11 cellular contexts compared by ENCODE assay signal in the genomic region with DNA sequence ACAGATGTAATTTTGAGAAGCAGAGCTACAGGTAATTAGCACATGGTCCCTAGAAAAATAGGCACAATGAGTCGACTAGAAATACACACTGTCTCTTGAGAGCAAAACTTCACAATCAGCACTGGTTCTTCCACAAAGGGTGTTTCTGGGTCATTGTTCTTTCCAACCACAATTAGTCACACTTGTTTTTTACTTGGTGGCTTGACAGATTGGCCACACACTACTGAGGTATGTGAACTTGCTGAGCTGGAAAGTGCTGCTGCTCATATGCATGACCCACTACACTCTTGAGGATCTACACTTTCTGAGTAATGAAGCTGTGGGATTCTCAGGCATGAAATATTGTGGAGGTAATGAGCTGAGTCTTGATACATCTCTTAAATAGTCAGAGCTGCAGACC.
A peak's percentile ranks its signal among the peaks of the same experiment; 100 is the strongest.
DNase-seq lines count a peak whose midpoint lies in the region; ATAC-seq, FAIRE-seq and TF ChIP-seq lines count a peak whose summit lies in the region.
"Had no signal": no experiment of that assay in that cellular context is flagged by ENCODE, and none has a peak within 500 bp of the region (broad histone marks: within the 10 kb centered on the region; RNA-seq: fewer than 3 reads in every experiment).

No MANE protein-coding gene starts in this region.

- no peaks in the 10 kb centered on the region for H3K4me1 Mint-ChIP-seq in activated CD4-positive, alpha-beta T cell treated with anti-CD3 and anti-CD28 coated beads for 36 hours
- H3K4me1 Mint-ChIP-seq: B cell had no signal

- BruUV-seq in GM12878 (replicated peaks; lab: Mats Ljungman, UMichigan), result no TSS peak

- no peak overlapping the region for H3K4me2 ChIP-seq in GM12878 (ENCODE audit: control insufficient read depth, insufficient read depth)

- peak; percentile 88 for ATAC-seq in activated CD4-positive, alpha-beta T cell treated with anti-CD3 and anti-CD28 coated beads for 36 hours
- ATAC-seq in HG03460 (IDR thresholded peaks at IDR 0.05; ENCODE audit: unreplicated experiment), result peak; percentile 76
- peak; percentile 91 for ATAC-seq in GM12878
- peak; percentile 88 for ATAC-seq in stimulated activated naive CD8-positive, alpha-beta T cell treated with anti-CD3 and anti-CD28 coated beads, Interleukin-15, Interleukin-2, amounts not matched to agents 100 U/mL and 50 U/mL, for 24 hours
- no peak for ATAC-seq in left colon

- TF ChIP-seq CTCF in GM12878 (IDR thresholded peaks at IDR 0.05 in 2 of 3, conservative IDR thresholded peaks at IDR 0.05 in 1 of 3; ENCODE audit: control insufficient read depth in 2 of 3, extremely low read depth in 1 of 3, insufficient read depth in 1 of 3, low read depth in 3 of 3, low read length in 3 of 3), result no peak

- H3K9ac ChIP-seq in GM12878 (ENCODE audit: control insufficient read depth, insufficient read depth, low read length), result no peak overlapping the region

- no peaks in the 10 kb centered on the region for H3K9me3 Mint-ChIP-seq in activated CD4-positive, alpha-beta T cell treated with anti-CD3 and anti-CD28 coated beads for 36 hours (ENCODE audit: low read depth)

- no peak overlapping the region for H3K27ac ChIP-seq in GM12878 (ENCODE audit: control insufficient read depth, insufficient read depth)
- H3K27ac ChIP-seq: neutrophil had no signal

- no peaks in the 10 kb centered on the region for H3K36me3 Mint-ChIP-seq in activated CD4-positive, alpha-beta T cell treated with anti-CD3 and anti-CD28 coated beads for 36 hours (ENCODE audit: low read depth)

- H3K27ac Mint-ChIP-seq in activated CD4-positive, alpha-beta T cell treated with anti-CD3 and anti-CD28 coated beads for 36 hours, result no peak overlapping the region
- H3K27ac Mint-ChIP-seq: B cell had no signal

- no peak for FAIRE-seq in GM12878 (lab: Jason Lieb, UNC)

- POLR2A ChIA-PET in activated CD4-positive, alpha-beta T cell treated with anti-CD3 and anti-CD28 coated beads for 36 hours (lab: Charles Lee), result no interaction called here
- POLR2A ChIA-PET in GM12878 (lab: Charles Lee), result no interaction called here

- H3K4me3 ChIP-seq in GM12878, result no peak overlapping the region

- intact Hi-C loops in activated CD4-positive, alpha-beta T cell treated with anti-CD3 and anti-CD28 coated beads for 36 hours (cut with DNase I, micrococcal nuclease), result no loop called here
- intact Hi-C loops in GM12878 (cut with micrococcal nuclease; ENCODE audit: unreplicated experiment), result no loop called here
- intact Hi-C loops in left colon (cut with DNase I, micrococcal nuclease), result no loop called here

- in situ Hi-C loops in GM12878 (cut with MboI), result no loop called here

- H3K4me3 Mint-ChIP-seq in activated CD4-positive, alpha-beta T cell treated with anti-CD3 and anti-CD28 coated beads for 36 hours, result no peak overlapping the region
- H3K4me3 Mint-ChIP-seq: B cell had no signal

- no peak for TF ChIP-seq RAD21 in GM12878 (IDR thresholded peaks at IDR 0.05; ENCODE audit: insufficient read depth, low read depth, low read length)

- SMC1A ChIA-PET in GM12878 (lab: Charles Lee; ENCODE audit: uncharacterized antibody, unreplicated experiment), result interaction anchor here (0.7 to 2.1 kb wide), 5 partner anchors 9 to 111 kb away, joined by 3 to 8 read pairs (median 4); no protein-coding TSS in a partner anchor

- no peaks in the 10 kb centered on the region for H3K79me2 ChIP-seq in GM12878 (ENCODE audit: control insufficient read depth, insufficient read depth, low read length)

- 0% methylated on average over 1 of the region's 1 CpG for WGBS in GM12878 (ENCODE audit: insufficient coverage, insufficient replicate concordance, low lambda C conversion rate, missing lambda C conversion rate)

- H3K9me3 ChIP-seq in GM12878 (replicated peaks; ENCODE audit: control insufficient read depth, insufficient read depth, low read length), result no peaks in the 10 kb centered on the region
- H3K9me3 ChIP-seq: neutrophil had no signal

- no peak overlapping the region for H2AFZ ChIP-seq in GM12878 (ENCODE audit: control insufficient read depth, low read depth, low read length)

- no peak for TF ChIP-seq POLR2A in GM12878 (IDR thresholded peaks at IDR 0.05; ENCODE audit: low read depth, low read length)

- H3K27me3 ChIP-seq in GM12878 (replicated peaks in 1 of 2; ENCODE audit: control insufficient read depth in 2 of 2, insufficient read depth in 2 of 2, low read length in 1 of 2), result no peaks in the 10 kb centered on the region
- H3K27me3 ChIP-seq: neutrophil had no signal

- no peaks in the 10 kb centered on the region for H3K4me1 ChIP-seq in GM12878 (ENCODE audit: control insufficient read depth, insufficient read depth, low read length)

- H4K20me1 ChIP-seq in GM12878 (ENCODE audit: control insufficient read depth, insufficient read depth), result no peaks in the 10 kb centered on the region

- RAD21 ChIA-PET in GM12878 (lab: Charles Lee; ENCODE audit: unreplicated experiment), result interaction anchor here (1.1 to 1.5 kb wide), 4 partner anchors 14 to 240 kb away, joined by 3 to 5 read pairs (median 4); no protein-coding TSS in a partner anchor

- no peaks in the 10 kb centered on the region for H3K36me3 ChIP-seq in GM12878 (ENCODE audit: control insufficient read depth in 2 of 2, insufficient read depth in 2 of 2, low read length in 1 of 2)
- H3K36me3 ChIP-seq: neutrophil had no signal

- peak; percentile 9 for DNase-seq in activated CD4-positive, alpha-beta T cell treated with anti-CD3 and anti-CD28 coated beads for 36 hours
- DNase-seq in activated CD4-positive, alpha-beta T cell treated with anti-CD3 and anti-CD28 coated beads for 4 hours, result no peak
- DNase-seq in GM12878 (ENCODE audit: low read depth, low spot score) (peak; percentile 27), NCI-H774 (lab: John Stamatoyannopoulos, UW) (no peak), left colon (no peak), activated gamma-delta T cell treated with Interleukin-2 at 50 U/mL for 16 hours (no peak)
- no peak for DNase-seq in stimulated activated naive CD8-positive, alpha-beta T cell treated with anti-CD3 and anti-CD28 coated beads, Interleukin-15, Interleukin-2, amounts not matched to agents 100 U/mL and 50 U/mL, for 24 hours
- DNase-seq: activated gamma-delta T cell had no signal

- CTCF ChIA-PET in activated CD4-positive, alpha-beta T cell treated with anti-CD3 and anti-CD28 coated beads for 36 hours (lab: Charles Lee), result no interaction called here
- CTCF ChIA-PET in GM12878 (lab: Yijun Ruan, JAX), result interaction anchor here (0.5 kb wide), 1 partner anchor 1774 kb away, joined by 4 read pairs; no protein-coding TSS in a partner anchor

- TF ChIP-seq EP300 in GM12878 (IDR thresholded peaks at IDR 0.05; ENCODE audit: borderline replicate concordance in 1 of 2, control insufficient read depth in 1 of 2, low read depth in 2 of 2, low read length in 2 of 2), result peak in 1 of 2 experiments; percentile 71; a peak in 2 of 4 replicates

- no peaks in the 10 kb centered on the region for H3K27me3 Mint-ChIP-seq in activated CD4-positive, alpha-beta T cell treated with anti-CD3 and anti-CD28 coated beads for 36 hours
- H3K27me3 Mint-ChIP-seq: B cell had no signal

TF ChIP-seq in GM12878, 131 proteins besides CTCF, POLR2A, EP300 and RAD21 (continues in another document):
- peak; percentile 95 for TF ChIP-seq MTA2 (IDR thresholded peaks at IDR 0.05; ENCODE audit: low read depth)
- TF ChIP-seq, protein P1, sequence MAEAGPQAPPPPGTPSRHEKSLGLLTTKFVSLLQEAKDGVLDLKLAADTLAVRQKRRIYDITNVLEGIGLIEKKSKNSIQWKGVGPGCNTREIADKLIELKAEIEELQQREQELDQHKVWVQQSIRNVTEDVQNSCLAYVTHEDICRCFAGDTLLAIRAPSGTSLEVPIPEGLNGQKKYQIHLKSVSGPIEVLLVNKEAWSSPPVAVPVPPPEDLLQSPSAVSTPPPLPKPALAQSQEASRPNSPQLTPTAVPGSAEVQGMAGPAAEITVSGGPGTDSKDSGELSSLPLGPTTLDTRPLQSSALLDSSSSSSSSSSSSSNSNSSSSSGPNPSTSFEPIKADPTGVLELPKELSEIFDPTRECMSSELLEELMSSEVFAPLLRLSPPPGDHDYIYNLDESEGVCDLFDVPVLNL (IDR thresholded peaks at IDR 0.05; ENCODE audit: low read depth, low read length), result no peak
- TF ChIP-seq NR2F1 (conservative IDR thresholded peaks at IDR 0.05), result peak; percentile 96
- peak; percentile 35 for TF ChIP-seq RUNX3 (IDR thresholded peaks at IDR 0.05; ENCODE audit: low read length)
- TF ChIP-seq BMI1 (IDR thresholded peaks at IDR 0.05; ENCODE audit: borderline replicate concordance), result 0 out of 2 replicates have a peak, but pooled peaks have one; percentile 31
- TF ChIP-seq ATF7 (IDR thresholded peaks at IDR 0.05; ENCODE audit: low read depth), result peak; percentile 75
- no peak for TF ChIP-seq HCFC1 (IDR thresholded peaks at IDR 0.05; ENCODE audit: low read length)
- TF ChIP-seq ZNF217 (IDR thresholded peaks at IDR 0.05), result no peak
- TF ChIP-seq RELB (IDR thresholded peaks at IDR 0.05; ENCODE audit: low read depth), result peak; percentile 77; the same call in 1 of the 2 replicates
- TF ChIP-seq IKZF1 (conservative IDR thresholded peaks at IDR 0.05), result peak; percentile 62
- TF ChIP-seq ZSCAN29 (IDR thresholded peaks at IDR 0.05), result no peak
- no peak for TF ChIP-seq TCF3 (IDR thresholded peaks at IDR 0.05; ENCODE audit: borderline replicate concordance, insufficient read depth, low read depth, low read length)
- no peak for TF ChIP-seq ZNF207 (IDR thresholded peaks at IDR 0.05; ENCODE audit: borderline replicate concordance)

Comparison
In these comparisons a context has a peak if more than half of its experiments do, and no peak if none do; other contexts are left out.
1. DNase-seq: peak in activated CD4-positive, alpha-beta T cell treated with anti-CD3 and anti-CD28 coated beads for 36 hours (single experiment) and GM12878 (single experiment); none in activated CD4-positive, alpha-beta T cell treated with anti-CD3 and anti-CD28 coated beads for 4 hours (0 of 2), stimulated activated naive CD8-positive, alpha-beta T cell treated with anti-CD3 and anti-CD28 coated beads, Interleukin-15, Interleukin-2, amounts not matched to agents 100 U/mL and 50 U/mL, for 24 hours (single experiment), NCI-H774 (single experiment), left colon (0 of 2) and activated gamma-delta T cell treated with Interleukin-2 at 50 U/mL for 16 hours (single experiment).